1 cellular context compared by ENCODE assay signal in genomic region chr22:39528681-39529486, GRCh38.
TF ChIP-seq lines count a peak whose summit lies in the region.

No MANE protein-coding gene starts in this region.

TF ChIP-seq in HEK293, 187 proteins besides CTCF, POLR2A, EP300 and RAD21 (continued from another document):
- TF ChIP-seq ZNF501 (tag by site-specific recombination; IDR thresholded peaks at IDR 0.05) = peak; percentile 96
- peak; percentile 65; the same call in 1 of the 2 replicates for TF ChIP-seq KLF10 (tag by site-specific recombination; IDR thresholded peaks at IDR 0.05)
- no peak for TF ChIP-seq ZNF114 (tag by site-specific recombination; IDR thresholded peaks at IDR 0.05)
- TF ChIP-seq ZNF138 (tag by site-specific recombination; IDR thresholded peaks at IDR 0.05; ENCODE audit: borderline replicate concordance) = no peak
- no peak for TF ChIP-seq ZBTB49 (tag by site-specific recombination; IDR thresholded peaks at IDR 0.05; ENCODE audit: low read depth)
- peak; percentile 75; the same call in 1 of the 2 replicates for TF ChIP-seq BCL11A (tag by site-specific recombination; IDR thresholded peaks at IDR 0.05; ENCODE audit: low read depth)
- TF ChIP-seq, protein P1, sequence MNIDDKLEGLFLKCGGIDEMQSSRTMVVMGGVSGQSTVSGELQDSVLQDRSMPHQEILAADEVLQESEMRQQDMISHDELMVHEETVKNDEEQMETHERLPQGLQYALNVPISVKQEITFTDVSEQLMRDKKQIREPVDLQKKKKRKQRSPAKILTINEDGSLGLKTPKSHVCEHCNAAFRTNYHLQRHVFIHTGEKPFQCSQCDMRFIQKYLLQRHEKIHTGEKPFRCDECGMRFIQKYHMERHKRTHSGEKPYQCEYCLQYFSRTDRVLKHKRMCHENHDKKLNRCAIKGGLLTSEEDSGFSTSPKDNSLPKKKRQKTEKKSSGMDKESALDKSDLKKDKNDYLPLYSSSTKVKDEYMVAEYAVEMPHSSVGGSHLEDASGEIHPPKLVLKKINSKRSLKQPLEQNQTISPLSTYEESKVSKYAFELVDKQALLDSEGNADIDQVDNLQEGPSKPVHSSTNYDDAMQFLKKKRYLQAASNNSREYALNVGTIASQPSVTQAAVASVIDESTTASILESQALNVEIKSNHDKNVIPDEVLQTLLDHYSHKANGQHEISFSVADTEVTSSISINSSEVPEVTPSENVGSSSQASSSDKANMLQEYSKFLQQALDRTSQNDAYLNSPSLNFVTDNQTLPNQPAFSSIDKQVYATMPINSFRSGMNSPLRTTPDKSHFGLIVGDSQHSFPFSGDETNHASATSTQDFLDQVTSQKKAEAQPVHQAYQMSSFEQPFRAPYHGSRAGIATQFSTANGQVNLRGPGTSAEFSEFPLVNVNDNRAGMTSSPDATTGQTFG (tag by site-specific recombination; IDR thresholded peaks at IDR 0.05; ENCODE audit: borderline replicate concordance) = peak; percentile 96; the same call in 1 of the 2 replicates
- no peak for TF ChIP-seq ZNF792 (tag by site-specific recombination; IDR thresholded peaks at IDR 0.05)
- TF ChIP-seq GLI2 (tag by site-specific recombination; IDR thresholded peaks at IDR 0.05; ENCODE audit: borderline replicate concordance, low read depth) = no peak
- TF ChIP-seq FEZF1 (tag by site-specific recombination; IDR thresholded peaks at IDR 0.05) = no peak
- peak; percentile 59; the same call in 1 of the 2 replicates for TF ChIP-seq SP3 (tag by site-specific recombination; IDR thresholded peaks at IDR 0.05)
- TF ChIP-seq TSHZ1 (tag by site-specific recombination; IDR thresholded peaks at IDR 0.05; ENCODE audit: borderline replicate concordance) = peak; percentile 93
- no peak for TF ChIP-seq ZNF354C (tag by site-specific recombination; IDR thresholded peaks at IDR 0.05; ENCODE audit: borderline replicate concordance, low read depth)
- 0 out of 2 replicates have a peak, but pooled peaks have one; percentile 32 for TF ChIP-seq ZNF366 (tag by site-specific recombination; conservative IDR thresholded peaks at IDR 0.05)
- no peak for TF ChIP-seq ZNF302 (tag by site-specific recombination; IDR thresholded peaks at IDR 0.05; ENCODE audit: low read depth)
- TF ChIP-seq ZNF292 (tag by site-specific recombination; IDR thresholded peaks at IDR 0.05; ENCODE audit: borderline replicate concordance, low read depth) = no peak
- no peak for TF ChIP-seq ZNF221 (tag by site-specific recombination; IDR thresholded peaks at IDR 0.05; ENCODE audit: borderline replicate concordance)
- TF ChIP-seq, protein P2, sequence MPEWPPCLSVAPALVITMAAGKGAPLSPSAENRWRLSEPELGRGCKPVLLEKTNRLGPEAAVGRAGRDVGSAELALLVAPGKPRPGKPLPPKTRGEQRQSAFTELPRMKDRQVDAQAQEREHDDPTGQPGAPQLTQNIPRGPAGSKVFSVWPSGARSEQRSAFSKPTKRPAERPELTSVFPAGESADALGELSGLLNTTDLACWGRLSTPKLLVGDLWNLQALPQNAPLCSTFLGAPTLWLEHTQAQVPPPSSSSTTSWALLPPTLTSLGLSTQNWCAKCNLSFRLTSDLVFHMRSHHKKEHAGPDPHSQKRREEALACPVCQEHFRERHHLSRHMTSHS (tag by site-specific recombination; IDR thresholded peaks at IDR 0.05) = no peak
- TF ChIP-seq ZNF416 (tag by site-specific recombination; IDR thresholded peaks at IDR 0.05) = no peak
- peak; percentile 85 for TF ChIP-seq KLF16 (tag by site-specific recombination; IDR thresholded peaks at IDR 0.05)
- TF ChIP-seq, protein P3, sequence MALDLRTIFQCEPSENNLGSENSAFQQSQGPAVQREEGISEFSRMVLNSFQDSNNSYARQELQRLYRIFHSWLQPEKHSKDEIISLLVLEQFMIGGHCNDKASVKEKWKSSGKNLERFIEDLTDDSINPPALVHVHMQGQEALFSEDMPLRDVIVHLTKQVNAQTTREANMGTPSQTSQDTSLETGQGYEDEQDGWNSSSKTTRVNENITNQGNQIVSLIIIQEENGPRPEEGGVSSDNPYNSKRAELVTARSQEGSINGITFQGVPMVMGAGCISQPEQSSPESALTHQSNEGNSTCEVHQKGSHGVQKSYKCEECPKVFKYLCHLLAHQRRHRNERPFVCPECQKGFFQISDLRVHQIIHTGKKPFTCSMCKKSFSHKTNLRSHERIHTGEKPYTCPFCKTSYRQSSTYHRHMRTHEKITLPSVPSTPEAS (tag by site-specific recombination; IDR thresholded peaks at IDR 0.05) = peak; percentile 77
- TF ChIP-seq ZNF155 (tag by site-specific recombination; IDR thresholded peaks at IDR 0.05) = no peak
- peak; percentile 61; the same call in 1 of the 2 replicates for TF ChIP-seq WT1 (tag by site-specific recombination; IDR thresholded peaks at IDR 0.05)
- no peak for TF ChIP-seq ZNF549 (tag by site-specific recombination; IDR thresholded peaks at IDR 0.05)
- no peak for TF ChIP-seq HOXD13 (CRISPR knock-in tag; IDR thresholded peaks at IDR 0.05; ENCODE audit: borderline replicate concordance)
- TF ChIP-seq ZNF324 (tag by site-specific recombination; IDR thresholded peaks at IDR 0.05) = peak; percentile 100
- TF ChIP-seq OSR2 (tag by site-specific recombination; IDR thresholded peaks at IDR 0.05) = peak; percentile 50; the same call in 1 of the 2 replicates
- TF ChIP-seq INSM2 (tag by site-specific recombination; IDR thresholded peaks at IDR 0.05) = peak; percentile 93
- peak; percentile 88 for TF ChIP-seq ZFP69B (tag by site-specific recombination; IDR thresholded peaks at IDR 0.05)
- 0 out of 2 replicates have a peak, but pooled peaks have one; percentile 35 for TF ChIP-seq BCL11B (tag by site-specific recombination; IDR thresholded peaks at IDR 0.05; ENCODE audit: low read depth)
- TF ChIP-seq ZNF16 (tag by site-specific recombination; IDR thresholded peaks at IDR 0.05; ENCODE audit: low read depth) = no peak
- peak; percentile 27; the same call in 1 of the 2 replicates for TF ChIP-seq ZNF677 (tag by site-specific recombination; IDR thresholded peaks at IDR 0.05)
- peak; percentile 75 for TF ChIP-seq ZBTB21 (tag by site-specific recombination; IDR thresholded peaks at IDR 0.05)
- peak; percentile 83; the same call in 1 of the 2 replicates for TF ChIP-seq ZNF239 (tag by site-specific recombination; IDR thresholded peaks at IDR 0.05)
- TF ChIP-seq ZNF529 (tag by site-specific recombination; IDR thresholded peaks at IDR 0.05; ENCODE audit: insufficient replicate concordance) = no peak
- peak; percentile 66 for TF ChIP-seq ZBTB8A (tag by site-specific recombination; IDR thresholded peaks at IDR 0.05)
- peak; percentile 47; the same call in 1 of the 2 replicates for TF ChIP-seq ZNF623 (tag by site-specific recombination; IDR thresholded peaks at IDR 0.05)
- TF ChIP-seq ZNF658 (tag by site-specific recombination; IDR thresholded peaks at IDR 0.05) = no peak
- TF ChIP-seq ZNF558 (tag by site-specific recombination; IDR thresholded peaks at IDR 0.05) = peak; percentile 28; the same call in 1 of the 2 replicates
- TF ChIP-seq ZNF768 (tag by site-specific recombination; IDR thresholded peaks at IDR 0.05) = 0 out of 2 replicates have a peak, but pooled peaks have one; percentile 5
- TF ChIP-seq ZBTB11 (tag by site-specific recombination; conservative IDR thresholded peaks at IDR 0.05; ENCODE audit: low read depth) = peak; percentile 71
- TF ChIP-seq ZNF548 (tag by site-specific recombination; IDR thresholded peaks at IDR 0.05) = no peak
